11 cellular contexts compared by ENCODE assay signal in genomic region chr22:23820748-23821211, GRCh38. TPM values are rescaled to one million over a fixed set of nuclear protein-coding genes. Genes with fewer than 3 reads are reported as not detected.
DNase-seq lines count a peak whose midpoint lies in the region; ATAC-seq and TF ChIP-seq lines count a peak whose summit lies in the region.
"Had no signal": no experiment of that assay in that cellular context is flagged by ENCODE, and none has a peak within 500 bp of the region (broad histone marks: within the 10 kb centered on the region; RNA-seq: fewer than 3 reads in every experiment).

No MANE protein-coding gene starts in this region.

- H4K20me1 ChIP-seq in BLaER1: peaks cover 9% of the 10 kb centered on the region; the same call in 1 of the 2 replicates

- peaks cover 95% of the 10 kb centered on the region for H3K4me1 ChIP-seq in BLaER1
- H3K4me1 ChIP-seq in A673 (ENCODE audit: insufficient read depth, low read length, poor library complexity, severe bottlenecking): peaks cover 2% of the 10 kb centered on the region

- peaks cover 100% of the 10 kb centered on the region for H3K36me3 ChIP-seq in BLaER1
- H3K36me3 ChIP-seq in A673 (ENCODE audit: insufficient read depth, low read length, poor library complexity, severe bottlenecking): peaks cover 62% of the 10 kb centered on the region

- peaks cover 6% of the 10 kb centered on the region for H3K4me1 Mint-ChIP-seq in T-helper 17 cell

- no peak for ATAC-seq in T-helper 17 cell
- ATAC-seq in left colon: peak; percentile 89
- ATAC-seq in HG02763 (IDR thresholded peaks at IDR 0.05; ENCODE audit: unreplicated experiment): no peak
- ATAC-seq: CD8-positive, alpha-beta T cell; right cardiac atrium had no signal

- no peak overlapping the region for H3K4me3 Mint-ChIP-seq in T-helper 17 cell
- H3K4me3 Mint-ChIP-seq: CD8-positive, alpha-beta T cell had no signal

- peaks cover 5% of the 10 kb centered on the region for H3K36me3 Mint-ChIP-seq in T-helper 17 cell (ENCODE audit: low read depth)

- H3K27ac ChIP-seq in BLaER1 (peak overlapping the region; percentile 79), A673 (ENCODE audit: low read depth, low read length, poor library complexity, severe bottlenecking) (no peak overlapping the region)

- H3K27me3 ChIP-seq in BLaER1 (no peaks in the 10 kb centered on the region), A673 (replicated peaks; ENCODE audit: insufficient read depth, low read depth, low read length, poor library complexity) (no peaks in the 10 kb centered on the region)

- H3K9me3 ChIP-seq in BLaER1: no peaks in the 10 kb centered on the region
- H3K9me3 ChIP-seq in T-helper 17 cell (ENCODE audit: control insufficient read depth, low read length, poor library complexity, severe bottlenecking): no peaks in the 10 kb centered on the region
- no peaks in the 10 kb centered on the region for H3K9me3 ChIP-seq in A673 (ENCODE audit: low read depth, low read length, poor library complexity, severe bottlenecking)

- no peak overlapping the region for H3K9ac ChIP-seq in BLaER1

- no peak for TF ChIP-seq CTCF in A673 (conservative IDR thresholded peaks at IDR 0.05; ENCODE audit: low read depth, low read length)

- intact Hi-C loops in left colon (cut with DNase I, micrococcal nuclease): no loop called here
- intact Hi-C loops in A673 (cut with micrococcal nuclease; ENCODE audit: unreplicated experiment): no loop called here

- DNase-seq in COLO668 (lab: John Stamatoyannopoulos, UW; ENCODE audit: unreplicated experiment) (peak; percentile 51), T-helper 17 cell (no peak), left colon (no peak), A673 (ENCODE audit: low spot score) (no peak), activated gamma-delta T cell (lab: John Stamatoyannopoulos, UW) (no peak)
- DNase-seq: CD8-positive, alpha-beta T cell; NCI-H1694 treated with DMSO at 0.1 percent for 48 hours; NCI-H526 treated with DMSO at 0.1 percent for 48 hours had no signal

- H3K27me3 Mint-ChIP-seq in T-helper 17 cell: no peaks in the 10 kb centered on the region

- CTCF ChIA-PET in A673 (lab: Charles Lee): no interaction called here

- BruUV-seq in A673 (replicated peaks; lab: Mats Ljungman, UMichigan): no TSS peak

- H3K4me3 ChIP-seq in BLaER1: no peak overlapping the region
- H3K4me3 ChIP-seq in A673 (ENCODE audit: low read depth, low read length, poor library complexity, severe bottlenecking): no peak overlapping the region

- peak overlapping the region; percentile 66 for H3K4me2 ChIP-seq in BLaER1

- POLR2A ChIA-PET in A673 (lab: Charles Lee; ENCODE audit: low non-redundant PET): no interaction called here

- peak overlapping the region; percentile 8 for H3K27ac Mint-ChIP-seq in T-helper 17 cell
- H3K27ac Mint-ChIP-seq: CD8-positive, alpha-beta T cell had no signal

RNA-seq across cellular contexts. Expression of gene DERL3, which starts 18.0 kb away (rescaled TPM):
- total RNA-seq in T-helper 17 cell: 1 to 10 TPM; 2.7 to 3.6 TPM
- total RNA-seq in left colon: 10 to 100 TPM in 1 of 2 donors, 1 to 10 TPM in 1; 7.7 to 26.6 TPM
- 1.5 and 2.0 TPM in 2 replicates for total RNA-seq in A673 (2021)

RNA-seq across cellular contexts. Expression of gene SMARCB1, which starts 34.0 kb away (rescaled TPM):
- total RNA-seq in T-helper 17 cell: 10 to 100 TPM; 45.0 to 53.6 TPM
- 10 to 100 TPM; 65.9 to 79.3 TPM for total RNA-seq in left colon
- 172 and 176 TPM in 2 replicates for total RNA-seq in A673 (2021)

RNA-seq across cellular contexts. Expression of gene SLC2A11, which starts 36.9 kb away (rescaled TPM):
- total RNA-seq in T-helper 17 cell (10 to 100 TPM in 1 of 2 donors, 1 to 10 TPM in 1; 9.8 to 11.9 TPM), left colon (10 to 100 TPM in 1 of 2 donors, 1 to 10 TPM in 1; 9.8 to 13.7 TPM), A673 (2021) (4.9 and 6.2 TPM in 2 replicates)

RNA-seq across cellular contexts. Expression of gene MMP11, which starts 48.1 kb away (rescaled TPM):
- total RNA-seq in T-helper 17 cell: 1 to 10 TPM in 1 of 2 donors, under 1 TPM in 1; 0.76 to 1.2 TPM
- total RNA-seq in left colon: 1 to 10 TPM; 1.6 to 4.6 TPM
- total RNA-seq in A673 (2021): 5.1 and 6.8 TPM in 2 replicates

RNA-seq across cellular contexts. Expression of gene CHCHD10, which starts 53.0 kb away (rescaled TPM):
- total RNA-seq in T-helper 17 cell: 10 to 100 TPM; 31.6 to 44.0 TPM
- total RNA-seq in left colon: 100 to 1,000 TPM; 413 to 538 TPM
- 117 and 128 TPM in 2 replicates for total RNA-seq in A673 (2021)
